9 cellular contexts compared by ENCODE assay signal in genomic region chr14:76957224-76957881, GRCh38.
DNase-seq lines count a peak whose midpoint lies in the region; ATAC-seq, FAIRE-seq and TF ChIP-seq lines count a peak whose summit lies in the region.
"Had no signal": no experiment of that assay in that cellular context is flagged by ENCODE, and none has a peak within 500 bp of the region (broad histone marks: within the 10 kb centered on the region; RNA-seq: fewer than 3 reads in every experiment).

No MANE protein-coding gene starts in this region.

- CTCF ChIA-PET in K562 (lab: Yijun Ruan, JAX; ENCODE audit: low intra/inter-chr PET ratio): no interaction called here

- peak overlapping the region; percentile 86 for H3K27ac ChIP-seq in KMS-11
- H3K27ac ChIP-seq in K562 (ENCODE audit: extremely low read depth, low read depth, low read length): peak overlapping the region; percentile 88
- peak overlapping the region; percentile 97 for H3K27ac ChIP-seq in muscle layer of colon (ENCODE audit: low read depth, low read length)

- H3K9me1 ChIP-seq in K562 (ENCODE audit: control insufficient read depth, insufficient read depth, low read length): no peaks in the 10 kb centered on the region

- in situ Hi-C loops in K562 (cut with MboI): no loop called here

- H3K36me3 ChIP-seq in KMS-11 (ENCODE audit: insufficient read depth): no peaks in the 10 kb centered on the region
- H3K36me3 ChIP-seq in K562 (ENCODE audit: control insufficient read depth, insufficient read depth, low read length): no peaks in the 10 kb centered on the region
- H3K36me3 ChIP-seq in muscle layer of colon (ENCODE audit: insufficient read depth, low read length): no peaks in the 10 kb centered on the region

- BruUV-seq in K562 (replicated peaks; lab: Mats Ljungman, UMichigan): no TSS peak

- peaks cover 77% of the 10 kb centered on the region for H3K4me1 Mint-ChIP-seq in CD14-positive monocyte

- H3K36me3 Mint-ChIP-seq in CD14-positive monocyte: peaks cover 0 to 4% of the 10 kb centered on the region in 2 donors

- 0% methylated on average over 3 of the region's 4 CpGs for WGBS in K562 (ENCODE audit: insufficient coverage, low coverage, missing lambda C conversion rate)

- H3K9ac ChIP-seq in KMS-11: peak overlapping the region; percentile 80; the same call in 1 of the 2 replicates
- peak overlapping the region; percentile 53 to 85; a peak in 2 of 4 replicates for H3K9ac ChIP-seq in K562 (ENCODE audit: insufficient read depth in 1 of 2, low read depth in 2 of 2, low read length in 2 of 2)
- H3K9ac ChIP-seq in muscle layer of colon (ENCODE audit: low read length): peak overlapping the region; percentile 53

- no peak for TF ChIP-seq EP300 in K562 (IDR thresholded peaks at IDR 0.05; ENCODE audit: low read length)

- no peak overlapping the region for H3K4me3 ChIP-seq in KMS-11 (IDR thresholded peaks at IDR 0.05; ENCODE audit: insufficient read depth, low read depth, low read length)
- no peak overlapping the region for H3K4me3 ChIP-seq in K562
- peak overlapping the region in 1 of 2 donors; percentile 51 for H3K4me3 ChIP-seq in muscle layer of colon (ENCODE audit: low read depth in 1 of 2, low read length in 2 of 2)

- H3K79me2 ChIP-seq in KMS-11 (ENCODE audit: insufficient read depth, low read depth) (no peaks in the 10 kb centered on the region), K562 (ENCODE audit: control insufficient read depth, insufficient read depth, low read length) (no peaks in the 10 kb centered on the region)

- H3K27me3 Mint-ChIP-seq in CD14-positive monocyte (ENCODE audit: low read depth in 3 of 3): peaks cover 0 to 8% (median 1%) of the 10 kb centered on the region in 3 donors

- peak; percentile 40 for FAIRE-seq in K562 (lab: Jason Lieb, UNC)
- FAIRE-seq: endometrium had no signal

- DNase-seq in CD14-positive monocyte (ENCODE audit: low spot score): no peak
- peak in 1 of 4 experiments; percentile 37 for DNase-seq in K562 (ENCODE audit: extremely low read depth in 1 of 4, low spot score in 3 of 4)
- DNase-seq in superior temporal gyrus (ENCODE audit: extremely low spot score): no peak
- DNase-seq in activated CD4-positive, CD25-positive, alpha-beta regulatory T cell (lab: John Stamatoyannopoulos, UW): no peak
- no peak for DNase-seq in GM03348 (ENCODE audit: low spot score)

- H3K9me3 ChIP-seq in K562 (replicated peaks; ENCODE audit: control insufficient read depth, insufficient read depth, low read depth, low read length): no peaks in the 10 kb centered on the region
- H3K9me3 ChIP-seq in muscle layer of colon (ENCODE audit: low read length): no peaks in the 10 kb centered on the region

- H3K4me2 ChIP-seq in KMS-11: peak overlapping the region; percentile 77; the same call in 1 of the 2 replicates
- H3K4me2 ChIP-seq in K562 (ENCODE audit: insufficient read depth, low read length): no peak overlapping the region

- TF ChIP-seq RAD21 in K562 (CRISPR knock-in tag; conservative IDR thresholded peaks at IDR 0.05 in 1 of 2, IDR thresholded peaks at IDR 0.05 in 1 of 2): no peak

- ATAC-seq in K562 (no peak), GM21447 (IDR thresholded peaks at IDR 0.05; ENCODE audit: unreplicated experiment) (no peak)

- peak overlapping the region; percentile 59 to 100 (median 98) for H3K27ac Mint-ChIP-seq in CD14-positive monocyte

- POLR2A ChIA-PET in K562 (lab: Yijun Ruan, JAX): interaction anchor here (0.7 to 1.7 kb wide), 2 partner anchors 64 to 70 kb away, joined by 3 to 4 read pairs; no protein-coding TSS in a partner anchor

- intact Hi-C loops in CD14-positive monocyte (cut with micrococcal nuclease) (loop anchor here (2.0 to 5.0 kb wide), 4 partner anchors 39 to 85 kb away; no protein-coding TSS in a partner anchor), K562 (cut with micrococcal nuclease) (loop anchor here (5.0 kb wide), 1 partner anchor 40 kb away; no protein-coding TSS in a partner anchor)

- no peak overlapping the region for H2AFZ ChIP-seq in KMS-11 (ENCODE audit: low read depth)
- peak overlapping the region; percentile 26; the same call in 1 of the 2 replicates for H2AFZ ChIP-seq in K562 (ENCODE audit: low read depth, low read length)

- H4K20me1 ChIP-seq in KMS-11 (ENCODE audit: insufficient read depth) (no peaks in the 10 kb centered on the region), K562 (replicated peaks; ENCODE audit: control insufficient read depth, insufficient read depth, low read length) (no peaks in the 10 kb centered on the region)

- TF ChIP-seq CTCF in CD14-positive monocyte (IDR thresholded peaks at IDR 0.05) (no peak), KMS-11 (conservative IDR thresholded peaks at IDR 0.05; ENCODE audit: low read depth, low read length) (no peak), K562 (IDR thresholded peaks at IDR 0.05 in 2 of 3, conservative IDR thresholded peaks at IDR 0.05 in 1 of 3; ENCODE audit: insufficient read depth in 2 of 3, low read depth in 1 of 3, low read length in 3 of 3) (no peak)

- no peak for TF ChIP-seq POLR2A in K562 (conservative IDR thresholded peaks at IDR 0.05)

- H3K4me3 Mint-ChIP-seq in CD14-positive monocyte: peak overlapping the region in 1 of 2 donors; percentile 24

- H3K27me3 ChIP-seq in KMS-11 (ENCODE audit: insufficient read depth, low read depth) (peaks cover under 1% of the 10 kb centered on the region; the same call in 1 of the 2 replicates), K562 (ENCODE audit: control insufficient read depth in 2 of 2, insufficient read depth in 2 of 2, low read length in 2 of 2) (no peaks in the 10 kb centered on the region), muscle layer of colon (ENCODE audit: control insufficient read depth in 1 of 2, insufficient read depth in 2 of 2, low read length in 2 of 2) (no peaks in the 10 kb centered on the region)

- peaks cover 0 to 2% (median 0%) of the 10 kb centered on the region in 7 donors for H3K9me3 Mint-ChIP-seq in CD14-positive monocyte

- H3K4me1 ChIP-seq in KMS-11 (ENCODE audit: low read depth, poor library complexity, severe bottlenecking) (peaks cover 56% of the 10 kb centered on the region), K562 (replicated peaks in 1 of 2; ENCODE audit: control insufficient read depth in 2 of 2, insufficient read depth in 2 of 2, low read length in 2 of 2) (peaks cover 60 to 67% of the 10 kb centered on the region in 2 experiments), muscle layer of colon (ENCODE audit: insufficient read depth, low read length) (peaks cover 66% of the 10 kb centered on the region)

TF ChIP-seq in K562, 482 proteins besides CTCF, POLR2A, EP300 and RAD21:
- TF ChIP-seq ZNF431 (CRISPR knock-in tag; IDR thresholded peaks at IDR 0.05) (no peak), MEIS2 (IDR thresholded peaks at IDR 0.05; ENCODE audit: partially characterized antibody) (peak; percentile 27), ZNF740 (CRISPR knock-in tag; IDR thresholded peaks at IDR 0.05) (no peak), ZNF740 (tag; IDR thresholded peaks at IDR 0.05) (0 out of 4 replicates have a peak, but pooled peaks of 1 of the 2 experiments have one; percentile 2), EGR1 (conservative IDR thresholded peaks at IDR 0.05) (peak; percentile 42; the same call in 1 of the 2 replicates)
TF ChIP-seq in K562: peak in this region for 3.
